ENCODE assay signal across 8 cellular contexts in the genomic region with DNA sequence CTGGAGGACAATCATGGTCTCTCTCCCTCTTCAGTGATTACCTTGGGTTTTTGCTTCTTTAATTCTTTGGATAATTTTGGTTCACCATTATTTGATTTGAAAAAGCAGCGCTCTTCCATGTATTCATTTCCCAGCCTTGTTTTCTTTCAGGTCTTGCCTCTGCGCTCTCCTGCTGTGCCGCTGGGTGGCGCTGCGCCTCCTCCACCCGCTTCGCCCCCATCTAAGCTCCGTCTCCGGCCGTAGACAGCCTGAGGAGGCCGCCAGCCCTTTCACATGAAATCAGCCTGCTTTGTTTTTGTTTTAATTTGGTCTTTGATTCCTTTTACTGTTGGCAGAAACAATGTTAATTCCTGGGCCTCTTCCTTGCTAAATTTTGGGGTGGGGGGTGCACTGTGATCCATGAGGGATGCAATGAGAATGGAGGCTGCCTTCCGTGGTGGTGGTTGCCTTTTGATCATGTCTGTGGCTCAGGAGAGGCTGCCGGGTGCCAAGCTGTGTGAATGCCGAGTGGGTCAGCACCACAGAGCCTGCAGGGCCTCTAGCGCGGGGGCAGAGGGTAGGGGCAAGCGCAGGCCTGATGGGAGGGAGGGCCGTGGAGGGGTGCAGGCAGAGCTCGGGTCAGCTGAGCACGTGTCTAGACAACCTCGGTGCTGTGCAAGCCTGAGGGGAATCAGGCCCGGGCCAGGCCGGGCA.
DNase-seq lines count a peak whose midpoint lies in the region; FAIRE-seq and TF ChIP-seq lines count a peak whose summit lies in the region.

No MANE protein-coding gene starts in this region.

- H3K36me3 Mint-ChIP-seq in T-helper 2 cell treated with Interferon-gamma antibody and Interleukin-4, amounts not matched to agents 5 μg/mL and 100 μg/mL, for 36 hours (ENCODE audit: low read depth), result peaks cover 18% of the 10 kb centered on the region

- no peaks in the 10 kb centered on the region for H3K27me3 ChIP-seq in A673 (replicated peaks; ENCODE audit: insufficient read depth, low read depth, low read length, poor library complexity)

- peak overlapping the region; percentile 21 for H3K27ac Mint-ChIP-seq in T-helper 2 cell treated with Interferon-gamma antibody and Interleukin-4, amounts not matched to agents 5 μg/mL and 100 μg/mL, for 36 hours

- no peaks in the 10 kb centered on the region for H3K9me3 ChIP-seq in A673 (ENCODE audit: low read depth, low read length, poor library complexity, severe bottlenecking)

- H3K4me1 ChIP-seq in A673 (ENCODE audit: insufficient read depth, low read length, poor library complexity, severe bottlenecking), result no peaks in the 10 kb centered on the region

- intact Hi-C loops in A673 (cut with micrococcal nuclease; ENCODE audit: unreplicated experiment), result no loop called here

- DNase-seq in A673 (ENCODE audit: low spot score) (peak; percentile 44), GM18507 (ENCODE audit: extremely low spot score, insufficient read length, low read depth) (peak; percentile 30), T47D (ENCODE audit: low read depth in 1 of 2, low spot score in 1 of 2) (peak; percentile 12 to 22), iris pigment epithelial cell (ENCODE audit: low read depth) (peak; percentile 67), NCI-H345 treated with DMSO at 0.1 percent for 48 hours (lab: John Stamatoyannopoulos, UW; ENCODE audit: unreplicated experiment) (no peak), foreskin melanocyte (no peak)
- peak; percentile 19 for DNase-seq in T-helper 2 cell treated with Interferon-gamma antibody and Interleukin-4, amounts not matched to agents 5 μg/mL and 100 μg/mL, for 36 hours (ENCODE audit: low spot score)
- peak; percentile 29 to 43 for DNase-seq in stimulated activated CD4-positive, alpha-beta T cell treated with anti-CD3 and anti-CD28 coated beads, Interleukin-4, amount 100 ng/mL, for 4 hours

- in situ Hi-C loops in T47D (cut with HindIII; ENCODE audit: low pct_unique_long_range_greater_than_20kb, low sequenced_read_pairs), result no loop called here

- CTCF ChIA-PET in A673 (lab: Charles Lee), result interaction anchor here (0.7 to 1.3 kb wide), 4 partner anchors 10 to 94 kb away, joined by 3 to 4 read pairs (median 4); no protein-coding TSS in a partner anchor

- H3K4me1 Mint-ChIP-seq in T-helper 2 cell treated with Interferon-gamma antibody and Interleukin-4, amounts not matched to agents 5 μg/mL and 100 μg/mL, for 36 hours (ENCODE audit: low read depth), result peaks cover 5% of the 10 kb centered on the region

- no peak for FAIRE-seq in GM18507 (lab: Jason Lieb, UNC)

- TF ChIP-seq CTCF in A673 (conservative IDR thresholded peaks at IDR 0.05; ENCODE audit: low read depth, low read length), result peak; percentile 83

- peak overlapping the region; percentile 42 for H3K27ac ChIP-seq in A673 (ENCODE audit: low read depth, low read length, poor library complexity, severe bottlenecking)

- H3K36me3 ChIP-seq in A673 (ENCODE audit: insufficient read depth, low read length, poor library complexity, severe bottlenecking), result peaks cover 74% of the 10 kb centered on the region

- no peaks in the 10 kb centered on the region for H3K9me3 Mint-ChIP-seq in T-helper 2 cell treated with Interferon-gamma antibody and Interleukin-4, amounts not matched to agents 5 μg/mL and 100 μg/mL, for 36 hours

- no TSS peak for BruUV-seq in A673 (replicated peaks; lab: Mats Ljungman, UMichigan)

- no peaks in the 10 kb centered on the region for H3K27me3 Mint-ChIP-seq in T-helper 2 cell treated with Interferon-gamma antibody and Interleukin-4, amounts not matched to agents 5 μg/mL and 100 μg/mL, for 36 hours (ENCODE audit: low read depth)

- H3K4me3 ChIP-seq in A673 (ENCODE audit: low read depth, low read length, poor library complexity, severe bottlenecking), result no peak overlapping the region

- POLR2A ChIA-PET in A673 (lab: Charles Lee; ENCODE audit: low non-redundant PET), result no interaction called here

- no peak overlapping the region for H3K4me3 Mint-ChIP-seq in T-helper 2 cell treated with Interferon-gamma antibody and Interleukin-4, amounts not matched to agents 5 μg/mL and 100 μg/mL, for 36 hours

Comparison
In these comparisons a context has a peak if more than half of its experiments do, and no peak if none do; other contexts are left out.
1. DNase-seq: peak in A673 (single experiment), GM18507 (single experiment), T-helper 2 cell treated with Interferon-gamma antibody and Interleukin-4, amounts not matched to agents 5 μg/mL and 100 μg/mL, for 36 hours (single experiment), T47D (2 of 2), iris pigment epithelial cell (single experiment) and stimulated activated CD4-positive, alpha-beta T cell treated with anti-CD3 and anti-CD28 coated beads, Interleukin-4, amount 100 ng/mL, for 4 hours (2 of 2); none in NCI-H345 treated with DMSO at 0.1 percent for 48 hours (single experiment) and foreskin melanocyte (single experiment).